8 cellular contexts compared by ENCODE assay signal in genomic region chr11:45102810-45103621, GRCh38. TPM values are rescaled to one million over a fixed set of nuclear protein-coding genes. Genes with fewer than 3 reads are reported as not detected.
DNase-seq lines count a peak whose midpoint lies in the region; ATAC-seq and TF ChIP-seq lines count a peak whose summit lies in the region.

No MANE protein-coding gene starts in this region.

- H3K4me3 ChIP-seq in cardiac muscle cell, result no peak overlapping the region

- intact Hi-C loops in sciatic nerve (cut with DNase I), result loop anchor here (2.0 kb wide), 1 partner anchor 166 kb away; no protein-coding TSS in a partner anchor

- H3K9me3 ChIP-seq in cardiac muscle cell (ENCODE audit: low read depth), result no peaks in the 10 kb centered on the region

- no peaks in the 10 kb centered on the region for H3K4me1 ChIP-seq in cardiac muscle cell (ENCODE audit: low read depth)

- H3K27me3 ChIP-seq in cardiac muscle cell, result no peaks in the 10 kb centered on the region

- peak; percentile 45 for ATAC-seq in GM19463 (IDR thresholded peaks at IDR 0.05; ENCODE audit: unreplicated experiment)
- ATAC-seq in sciatic nerve, result peak; percentile 68
- no peak for ATAC-seq in HG03175 (IDR thresholded peaks at IDR 0.05; ENCODE audit: unreplicated experiment)

- DNase-seq in Caki2 (ENCODE audit: low read depth), result peak; percentile 61
- DNase-seq in KBM-7, result peak; percentile 72
- DNase-seq in SK-N-DZ (ENCODE audit: low spot score), result peak; percentile 71
- DNase-seq in activated naive CD4-positive, alpha-beta T cell treated with anti-CD3 and anti-CD28 coated beads, Interleukin-2, amount 50 U/mL, for 16 hours, result peak; percentile 70
- DNase-seq in cardiac muscle cell (ENCODE audit: low read depth in 1 of 2, low spot score in 1 of 2), result peak; percentile 75 to 90
- DNase-seq in sciatic nerve (ENCODE audit: low spot score), result no peak

- no peak overlapping the region for H3K27ac ChIP-seq in cardiac muscle cell

- in situ Hi-C loops in Caki2 (cut with HindIII; ENCODE audit: low pct_unique_long_range_greater_than_20kb, low sequenced_read_pairs), result loop anchor here (25.0 kb wide), 1 partner anchor 166 kb away; no protein-coding TSS in a partner anchor
- in situ Hi-C loops in KBM-7 (cut with MboI; ENCODE audit: low pct_unique_long_range_greater_than_20kb, low sequenced_read_pairs), result loop anchor here (5.0 kb wide), 1 partner anchor 161 kb away; no protein-coding TSS in a partner anchor

- no peaks in the 10 kb centered on the region for H3K36me3 ChIP-seq in cardiac muscle cell

- TF ChIP-seq CTCF in cardiac muscle cell (IDR thresholded peaks at IDR 0.05; ENCODE audit: low read depth, low read length), result peak; percentile 94

RNA-seq across cellular contexts. Expression of gene PRDM11, which starts 43.4 kb away (rescaled TPM):
- total RNA-seq in Caki2 (2014; rRNA removed; shearing (Covaris generic); ENCODE audit: low replicate concordance), result 5.2 and 6.0 TPM in 2 replicates
- polyA plus RNA-seq in SK-N-DZ (2014; cell fraction: cytosol; rRNA removed), result 0.31 TPM in 2 replicates
- polyA plus RNA-seq in SK-N-DZ (2014; cell fraction: nucleus; rRNA removed), result 1.1 and 1.5 TPM in 2 replicates
- total RNA-seq in cardiac muscle cell, result 15.9 and 20.5 TPM in 2 replicates
- 11.3 and 11.8 TPM in 2 replicates for polyA plus RNA-seq in cardiac muscle cell
- 21.6 TPM for total RNA-seq in sciatic nerve
